ENCODE assay signal across 1 cellular context in the genomic region with DNA sequence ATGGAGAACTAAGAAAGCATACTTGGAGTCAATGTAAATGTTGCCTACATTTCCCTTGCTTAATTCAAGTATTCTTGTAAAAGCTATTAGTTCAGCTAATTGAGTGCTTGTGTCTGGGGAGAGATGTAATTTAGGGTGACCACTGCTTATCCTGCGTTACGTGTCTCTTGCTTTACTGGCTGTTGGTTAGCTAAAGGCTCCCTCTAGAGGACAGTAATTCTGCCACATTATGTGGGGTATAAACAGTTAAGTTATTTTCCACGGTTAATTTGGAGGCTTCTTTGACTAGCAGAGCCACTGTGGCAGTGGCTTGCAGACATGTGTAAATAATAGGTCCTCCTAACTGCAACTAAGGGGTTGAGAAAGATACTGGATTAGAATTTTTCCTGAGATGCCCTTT.
TF ChIP-seq lines count a peak whose summit lies in the region.

No MANE protein-coding gene starts in this region.

TF ChIP-seq in K562, 482 proteins besides CTCF, POLR2A, EP300 and RAD21 (continued from another document and continues in another):
- TF ChIP-seq, protein P1, sequence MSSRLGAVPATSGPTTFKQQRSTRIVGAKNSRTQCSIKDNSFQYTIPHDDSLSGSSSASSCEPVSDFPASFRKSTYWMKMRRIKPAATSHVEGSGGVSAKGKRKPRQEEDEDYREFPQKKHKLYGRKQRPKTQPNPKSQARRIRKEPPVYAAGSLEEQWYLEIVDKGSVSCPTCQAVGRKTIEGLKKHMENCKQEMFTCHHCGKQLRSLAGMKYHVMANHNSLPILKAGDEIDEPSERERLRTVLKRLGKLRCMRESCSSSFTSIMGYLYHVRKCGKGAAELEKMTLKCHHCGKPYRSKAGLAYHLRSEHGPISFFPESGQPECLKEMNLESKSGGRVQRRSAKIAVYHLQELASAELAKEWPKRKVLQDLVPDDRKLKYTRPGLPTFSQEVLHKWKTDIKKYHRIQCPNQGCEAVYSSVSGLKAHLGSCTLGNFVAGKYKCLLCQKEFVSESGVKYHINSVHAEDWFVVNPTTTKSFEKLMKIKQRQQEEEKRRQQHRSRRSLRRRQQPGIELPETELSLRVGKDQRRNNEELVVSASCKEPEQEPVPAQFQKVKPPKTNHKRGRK (tag; IDR thresholded peaks at IDR 0.05) = no peak
- TF ChIP-seq BDP1 (IDR thresholded peaks at IDR 0.05; ENCODE audit: insufficient read depth, insufficient read length) (no peak), TAF9B (IDR thresholded peaks at IDR 0.05; ENCODE audit: partially characterized antibody) (no peak), C11orf30 (IDR thresholded peaks at IDR 0.05; ENCODE audit: low read depth) (no peak), DNMT1 (IDR thresholded peaks at IDR 0.05) (no peak), ZBED1 (IDR thresholded peaks at IDR 0.05) (no peak), ZFP36 (IDR thresholded peaks at IDR 0.05; ENCODE audit: low read depth, low read length, partially characterized antibody) (no peak), FOXK1 (CRISPR knock-in tag; IDR thresholded peaks at IDR 0.05; ENCODE audit: borderline replicate concordance) (no peak), KLF16 (IDR thresholded peaks at IDR 0.05) (0 out of 2 replicates have a peak, but pooled peaks have one; percentile 30), CREM (IDR thresholded peaks at IDR 0.05; ENCODE audit: low read depth) (peak; percentile 54), PTTG1 (tag; IDR thresholded peaks at IDR 0.05; ENCODE audit: low read depth) (no peak), SNRNP70 (optimal IDR thresholded peaks at IDR 0.05; ENCODE audit: low read depth, low read length) (no peak), GABPA (tag; conservative IDR thresholded peaks at IDR 0.05; ENCODE audit: low read depth) (no peak), ZNF589 (CRISPR knock-in tag; IDR thresholded peaks at IDR 0.05; ENCODE audit: low read depth) (no peak), FIP1L1 (IDR thresholded peaks at IDR 0.05; ENCODE audit: low read depth, low read length, poor library complexity, severe bottlenecking) (no peak), SMAD3 (CRISPR knock-in tag; conservative IDR thresholded peaks at IDR 0.05) (no peak), NBN (IDR thresholded peaks at IDR 0.05; ENCODE audit: low read depth) (no peak), RAD51 (IDR thresholded peaks at IDR 0.05; ENCODE audit: borderline replicate concordance, low read depth) (no peak), ZNF324 (CRISPR knock-in tag; IDR thresholded peaks at IDR 0.05) (no peak), ZC3H4 (CRISPR knock-in tag; IDR thresholded peaks at IDR 0.05; ENCODE audit: borderline replicate concordance) (no peak), BACH1 (tag; IDR thresholded peaks at IDR 0.05) (no peak), ZNF24 (IDR thresholded peaks at IDR 0.05) (no peak), TEAD2 (tag; IDR thresholded peaks at IDR 0.05) (no peak), RNF2 (IDR thresholded peaks at IDR 0.05) (no peak), MTA2 (IDR thresholded peaks at IDR 0.05; ENCODE audit: low read depth) (no peak), POLR3A (IDR thresholded peaks at IDR 0.05; ENCODE audit: borderline replicate concordance, extremely low read depth, insufficient read depth, insufficient read length) (no peak), ZNF232 (CRISPR knock-in tag; IDR thresholded peaks at IDR 0.05) (no peak), ZNF12 (CRISPR knock-in tag; IDR thresholded peaks at IDR 0.05) (no peak), RBM25 (IDR thresholded peaks at IDR 0.05; ENCODE audit: low read depth, low read length, severe bottlenecking) (peak; percentile 16), ZFP1 (CRISPR knock-in tag; IDR thresholded peaks at IDR 0.05) (no peak), FOXA1 (IDR thresholded peaks at IDR 0.05; ENCODE audit: borderline replicate concordance) (no peak), MCM7 (IDR thresholded peaks at IDR 0.05) (no peak), MTA3 (IDR thresholded peaks at IDR 0.05; ENCODE audit: borderline replicate concordance) (0 out of 2 replicates have a peak, but pooled peaks have one; percentile 13), CC2D1A (IDR thresholded peaks at IDR 0.05) (no peak), DDX20 (tag; IDR thresholded peaks at IDR 0.05; ENCODE audit: low read depth) (no peak), GATA2 (CRISPR knock-in tag; IDR thresholded peaks at IDR 0.05) (no peak), IFI16 (CRISPR knock-in tag; IDR thresholded peaks at IDR 0.05) (no peak), ARID2 (IDR thresholded peaks at IDR 0.05) (no peak), ARNT (IDR thresholded peaks at IDR 0.05) (peak in 1 of 2 experiments; percentile 64; a peak in 1 of 4 replicates)
- TF ChIP-seq, protein P2, sequence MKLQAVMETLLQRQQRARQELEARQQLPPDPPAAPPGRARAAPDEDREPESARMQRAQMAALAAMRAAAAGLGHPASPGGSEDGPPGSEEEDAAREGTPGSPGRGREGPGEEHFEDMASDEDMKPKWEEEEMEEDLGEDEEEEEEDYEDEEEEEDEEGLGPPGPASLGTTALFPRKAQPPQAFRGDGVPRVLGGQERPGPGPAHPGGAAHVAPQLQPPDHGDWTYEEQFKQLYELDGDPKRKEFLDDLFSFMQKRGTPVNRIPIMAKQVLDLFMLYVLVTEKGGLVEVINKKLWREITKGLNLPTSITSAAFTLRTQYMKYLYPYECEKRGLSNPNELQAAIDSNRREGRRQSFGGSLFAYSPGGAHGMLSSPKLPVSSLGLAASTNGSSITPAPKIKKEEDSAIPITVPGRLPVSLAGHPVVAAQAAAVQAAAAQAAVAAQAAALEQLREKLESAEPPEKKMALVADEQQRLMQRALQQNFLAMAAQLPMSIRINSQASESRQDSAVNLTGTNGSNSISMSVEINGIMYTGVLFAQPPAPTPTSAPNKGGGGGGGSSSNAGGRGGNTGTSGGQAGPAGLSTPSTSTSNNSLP (IDR thresholded peaks at IDR 0.05; ENCODE audit: borderline replicate concordance, low read depth, low read length) = no peak
- TF ChIP-seq, protein P3, sequence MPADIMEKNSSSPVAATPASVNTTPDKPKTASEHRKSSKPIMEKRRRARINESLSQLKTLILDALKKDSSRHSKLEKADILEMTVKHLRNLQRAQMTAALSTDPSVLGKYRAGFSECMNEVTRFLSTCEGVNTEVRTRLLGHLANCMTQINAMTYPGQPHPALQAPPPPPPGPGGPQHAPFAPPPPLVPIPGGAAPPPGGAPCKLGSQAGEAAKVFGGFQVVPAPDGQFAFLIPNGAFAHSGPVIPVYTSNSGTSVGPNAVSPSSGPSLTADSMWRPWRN (IDR thresholded peaks at IDR 0.05; ENCODE audit: low read depth) = no peak
- TF ChIP-seq, protein P4, sequence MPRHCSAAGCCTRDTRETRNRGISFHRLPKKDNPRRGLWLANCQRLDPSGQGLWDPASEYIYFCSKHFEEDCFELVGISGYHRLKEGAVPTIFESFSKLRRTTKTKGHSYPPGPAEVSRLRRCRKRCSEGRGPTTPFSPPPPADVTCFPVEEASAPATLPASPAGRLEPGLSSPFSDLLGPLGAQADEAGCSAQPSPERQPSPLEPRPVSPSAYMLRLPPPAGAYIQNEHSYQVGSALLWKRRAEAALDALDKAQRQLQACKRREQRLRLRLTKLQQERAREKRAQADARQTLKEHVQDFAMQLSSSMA (CRISPR knock-in tag; IDR thresholded peaks at IDR 0.05) = no peak
- TF ChIP-seq, protein P5, sequence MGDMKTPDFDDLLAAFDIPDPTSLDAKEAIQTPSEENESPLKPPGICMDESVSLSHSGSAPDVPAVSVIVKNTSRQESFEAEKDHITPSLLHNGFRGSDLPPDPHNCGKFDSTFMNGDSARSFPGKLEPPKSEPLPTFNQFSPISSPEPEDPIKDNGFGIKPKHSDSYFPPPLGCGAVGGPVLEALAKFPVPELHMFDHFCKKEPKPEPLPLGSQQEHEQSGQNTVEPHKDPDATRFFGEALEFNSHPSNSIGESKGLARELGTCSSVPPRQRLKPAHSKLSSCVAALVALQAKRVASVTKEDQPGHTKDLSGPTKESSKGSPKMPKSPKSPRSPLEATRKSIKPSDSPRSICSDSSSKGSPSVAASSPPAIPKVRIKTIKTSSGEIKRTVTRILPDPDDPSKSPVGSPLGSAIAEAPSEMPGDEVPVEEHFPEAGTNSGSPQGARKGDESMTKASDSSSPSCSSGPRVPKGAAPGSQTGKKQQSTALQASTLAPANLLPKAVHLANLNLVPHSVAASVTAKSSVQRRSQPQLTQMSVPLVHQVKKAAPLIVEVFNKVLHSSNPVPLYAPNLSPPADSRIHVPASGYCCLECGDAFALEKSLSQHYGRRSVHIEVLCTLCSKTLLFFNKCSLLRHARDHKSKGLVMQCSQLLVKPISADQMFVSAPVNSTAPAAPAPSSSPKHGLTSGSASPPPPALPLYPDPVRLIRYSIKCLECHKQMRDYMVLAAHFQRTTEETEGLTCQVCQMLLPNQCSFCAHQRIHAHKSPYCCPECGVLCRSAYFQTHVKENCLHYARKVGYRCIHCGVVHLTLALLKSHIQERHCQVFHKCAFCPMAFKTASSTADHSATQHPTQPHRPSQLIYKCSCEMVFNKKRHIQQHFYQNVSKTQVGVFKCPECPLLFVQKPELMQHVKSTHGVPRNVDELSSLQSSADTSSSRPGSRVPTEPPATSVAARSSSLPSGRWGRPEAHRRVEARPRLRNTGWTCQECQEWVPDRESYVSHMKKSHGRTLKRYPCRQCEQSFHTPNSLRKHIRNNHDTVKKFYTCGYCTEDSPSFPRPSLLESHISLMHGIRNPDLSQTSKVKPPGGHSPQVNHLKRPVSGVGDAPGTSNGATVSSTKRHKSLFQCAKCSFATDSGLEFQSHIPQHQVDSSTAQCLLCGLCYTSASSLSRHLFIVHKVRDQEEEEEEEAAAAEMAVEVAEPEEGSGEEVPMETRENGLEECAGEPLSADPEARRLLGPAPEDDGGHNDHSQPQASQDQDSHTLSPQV (IDR thresholded peaks at IDR 0.05) = no peak
- TF ChIP-seq, protein P6, sequence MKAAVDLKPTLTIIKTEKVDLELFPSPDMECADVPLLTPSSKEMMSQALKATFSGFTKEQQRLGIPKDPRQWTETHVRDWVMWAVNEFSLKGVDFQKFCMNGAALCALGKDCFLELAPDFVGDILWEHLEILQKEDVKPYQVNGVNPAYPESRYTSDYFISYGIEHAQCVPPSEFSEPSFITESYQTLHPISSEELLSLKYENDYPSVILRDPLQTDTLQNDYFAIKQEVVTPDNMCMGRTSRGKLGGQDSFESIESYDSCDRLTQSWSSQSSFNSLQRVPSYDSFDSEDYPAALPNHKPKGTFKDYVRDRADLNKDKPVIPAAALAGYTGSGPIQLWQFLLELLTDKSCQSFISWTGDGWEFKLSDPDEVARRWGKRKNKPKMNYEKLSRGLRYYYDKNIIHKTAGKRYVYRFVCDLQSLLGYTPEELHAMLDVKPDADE (conservative IDR thresholded peaks at IDR 0.05; ENCODE audit: control insufficient read depth, low read depth, low read length) = no peak
- TF ChIP-seq, protein P7, sequence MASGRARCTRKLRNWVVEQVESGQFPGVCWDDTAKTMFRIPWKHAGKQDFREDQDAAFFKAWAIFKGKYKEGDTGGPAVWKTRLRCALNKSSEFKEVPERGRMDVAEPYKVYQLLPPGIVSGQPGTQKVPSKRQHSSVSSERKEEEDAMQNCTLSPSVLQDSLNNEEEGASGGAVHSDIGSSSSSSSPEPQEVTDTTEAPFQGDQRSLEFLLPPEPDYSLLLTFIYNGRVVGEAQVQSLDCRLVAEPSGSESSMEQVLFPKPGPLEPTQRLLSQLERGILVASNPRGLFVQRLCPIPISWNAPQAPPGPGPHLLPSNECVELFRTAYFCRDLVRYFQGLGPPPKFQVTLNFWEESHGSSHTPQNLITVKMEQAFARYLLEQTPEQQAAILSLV (tag; IDR thresholded peaks at IDR 0.05) = no peak
- TF ChIP-seq, protein P8, sequence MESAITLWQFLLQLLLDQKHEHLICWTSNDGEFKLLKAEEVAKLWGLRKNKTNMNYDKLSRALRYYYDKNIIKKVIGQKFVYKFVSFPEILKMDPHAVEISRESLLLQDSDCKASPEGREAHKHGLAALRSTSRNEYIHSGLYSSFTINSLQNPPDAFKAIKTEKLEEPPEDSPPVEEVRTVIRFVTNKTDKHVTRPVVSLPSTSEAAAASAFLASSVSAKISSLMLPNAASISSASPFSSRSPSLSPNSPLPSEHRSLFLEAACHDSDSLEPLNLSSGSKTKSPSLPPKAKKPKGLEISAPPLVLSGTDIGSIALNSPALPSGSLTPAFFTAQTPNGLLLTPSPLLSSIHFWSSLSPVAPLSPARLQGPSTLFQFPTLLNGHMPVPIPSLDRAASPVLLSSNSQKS (CRISPR knock-in tag; IDR thresholded peaks at IDR 0.05) = no peak
- TF ChIP-seq, protein P9, sequence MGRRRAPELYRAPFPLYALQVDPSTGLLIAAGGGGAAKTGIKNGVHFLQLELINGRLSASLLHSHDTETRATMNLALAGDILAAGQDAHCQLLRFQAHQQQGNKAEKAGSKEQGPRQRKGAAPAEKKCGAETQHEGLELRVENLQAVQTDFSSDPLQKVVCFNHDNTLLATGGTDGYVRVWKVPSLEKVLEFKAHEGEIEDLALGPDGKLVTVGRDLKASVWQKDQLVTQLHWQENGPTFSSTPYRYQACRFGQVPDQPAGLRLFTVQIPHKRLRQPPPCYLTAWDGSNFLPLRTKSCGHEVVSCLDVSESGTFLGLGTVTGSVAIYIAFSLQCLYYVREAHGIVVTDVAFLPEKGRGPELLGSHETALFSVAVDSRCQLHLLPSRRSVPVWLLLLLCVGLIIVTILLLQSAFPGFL (CRISPR knock-in tag; IDR thresholded peaks at IDR 0.05) = no peak
- TF ChIP-seq, protein P10, sequence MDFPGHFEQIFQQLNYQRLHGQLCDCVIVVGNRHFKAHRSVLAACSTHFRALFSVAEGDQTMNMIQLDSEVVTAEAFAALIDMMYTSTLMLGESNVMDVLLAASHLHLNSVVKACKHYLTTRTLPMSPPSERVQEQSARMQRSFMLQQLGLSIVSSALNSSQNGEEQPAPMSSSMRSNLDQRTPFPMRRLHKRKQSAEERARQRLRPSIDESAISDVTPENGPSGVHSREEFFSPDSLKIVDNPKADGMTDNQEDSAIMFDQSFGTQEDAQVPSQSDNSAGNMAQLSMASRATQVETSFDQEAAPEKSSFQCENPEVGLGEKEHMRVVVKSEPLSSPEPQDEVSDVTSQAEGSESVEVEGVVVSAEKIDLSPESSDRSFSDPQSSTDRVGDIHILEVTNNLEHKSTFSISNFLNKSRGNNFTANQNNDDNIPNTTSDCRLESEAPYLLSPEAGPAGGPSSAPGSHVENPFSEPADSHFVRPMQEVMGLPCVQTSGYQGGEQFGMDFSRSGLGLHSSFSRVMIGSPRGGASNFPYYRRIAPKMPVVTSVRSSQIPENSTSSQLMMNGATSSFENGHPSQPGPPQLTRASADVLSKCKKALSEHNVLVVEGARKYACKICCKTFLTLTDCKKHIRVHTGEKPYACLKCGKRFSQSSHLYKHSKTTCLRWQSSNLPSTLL (IDR thresholded peaks at IDR 0.05) = no peak
- TF ChIP-seq, protein P11, sequence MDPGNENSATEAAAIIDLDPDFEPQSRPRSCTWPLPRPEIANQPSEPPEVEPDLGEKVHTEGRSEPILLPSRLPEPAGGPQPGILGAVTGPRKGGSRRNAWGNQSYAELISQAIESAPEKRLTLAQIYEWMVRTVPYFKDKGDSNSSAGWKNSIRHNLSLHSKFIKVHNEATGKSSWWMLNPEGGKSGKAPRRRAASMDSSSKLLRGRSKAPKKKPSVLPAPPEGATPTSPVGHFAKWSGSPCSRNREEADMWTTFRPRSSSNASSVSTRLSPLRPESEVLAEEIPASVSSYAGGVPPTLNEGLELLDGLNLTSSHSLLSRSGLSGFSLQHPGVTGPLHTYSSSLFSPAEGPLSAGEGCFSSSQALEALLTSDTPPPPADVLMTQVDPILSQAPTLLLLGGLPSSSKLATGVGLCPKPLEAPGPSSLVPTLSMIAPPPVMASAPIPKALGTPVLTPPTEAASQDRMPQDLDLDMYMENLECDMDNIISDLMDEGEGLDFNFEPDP (CRISPR knock-in tag; IDR thresholded peaks at IDR 0.05) = no peak
